In genomic region chr13:79456656-79457365, GRCh38 we compare ENCODE assay signal across 21 cellular contexts. TPM values are rescaled to one million over a fixed set of nuclear protein-coding genes. Genes with fewer than 3 reads are reported as not detected.
DNase-seq lines count a peak whose midpoint lies in the region; ATAC-seq lines count a peak whose summit lies in the region.
"Had no signal": no experiment of that assay in that cellular context is flagged by ENCODE, and none has a peak within 500 bp of the region (broad histone marks: within the 10 kb centered on the region; RNA-seq: fewer than 3 reads in every experiment).

No MANE protein-coding gene starts in this region.

- H3K27ac Mint-ChIP-seq in activated CD4-positive, alpha-beta T cell treated with anti-CD3 and anti-CD28 coated beads, Interleukin-2, amount 10 ng/mL, durations not matched to agents 24 days and 14 days, result peak overlapping the region; percentile 50
- peak overlapping the region; percentile 85 for H3K27ac Mint-ChIP-seq in T-helper 2 cell treated with Interferon-gamma antibody and Interleukin-4, amounts not matched to agents 5 μg/mL and 100 μg/mL, for 36 hours
- H3K27ac Mint-ChIP-seq: immature natural killer cell had no signal

- WGBS in GM23248 (ENCODE audit: low coverage in 1 of 2, low lambda C conversion rate in 2 of 2, missing lambda C conversion rate in 2 of 2), 2 experiments, result 95% methylated on average over 1 of the region's 1 CpG

- H3F3A ChIP-seq in GM23248 (ENCODE audit: insufficient read depth), result peaks cover 34% of the 10 kb centered on the region

- no peaks in the 10 kb centered on the region for H4K20me1 ChIP-seq in GM23248 (ENCODE audit: insufficient read depth)

- no peak overlapping the region for H3K4me3 ChIP-seq in GM23248
- H3K4me3 ChIP-seq: adrenal gland, esophagus squamous epithelium, heart left ventricle, MG63, thyroid gland had no signal

- H3K4me1 Mint-ChIP-seq in activated CD4-positive, alpha-beta T cell treated with anti-CD3 and anti-CD28 coated beads, Interleukin-2, amount 10 ng/mL, durations not matched to agents 24 days and 14 days, result peaks cover 51% of the 10 kb centered on the region
- H3K4me1 Mint-ChIP-seq in T-helper 2 cell treated with Interferon-gamma antibody and Interleukin-4, amounts not matched to agents 5 μg/mL and 100 μg/mL, for 36 hours (ENCODE audit: low read depth), result peaks cover 68% of the 10 kb centered on the region

- intact Hi-C loops in activated CD4-positive, alpha-beta T cell treated with anti-CD3 and anti-CD28 coated beads, Interleukin-2, amount 10 ng/mL, durations not matched to agents 24 days and 14 days (cut with micrococcal nuclease), result loop anchor here (10.0 kb wide), 1 partner anchor 262 kb away; no protein-coding TSS in a partner anchor

- H3K27me3 ChIP-seq in GM23248 (replicated peaks; ENCODE audit: insufficient read depth), result no peaks in the 10 kb centered on the region
- H3K27me3 ChIP-seq: adrenal gland, esophagus squamous epithelium, heart left ventricle, MG63, thyroid gland had no signal

- peaks cover 29% of the 10 kb centered on the region for H3K36me3 Mint-ChIP-seq in activated CD4-positive, alpha-beta T cell treated with anti-CD3 and anti-CD28 coated beads, Interleukin-2, amount 10 ng/mL, durations not matched to agents 24 days and 14 days (ENCODE audit: low read depth)
- peaks cover 14% of the 10 kb centered on the region for H3K36me3 Mint-ChIP-seq in T-helper 2 cell treated with Interferon-gamma antibody and Interleukin-4, amounts not matched to agents 5 μg/mL and 100 μg/mL, for 36 hours (ENCODE audit: low read depth)
- H3K36me3 Mint-ChIP-seq: immature natural killer cell had no signal

- H3K4me1 ChIP-seq in GM23248 (ENCODE audit: insufficient read depth), result peaks cover 45% of the 10 kb centered on the region
- H3K4me1 ChIP-seq: thyroid gland had no signal

- no peaks in the 10 kb centered on the region for H3K27me3 Mint-ChIP-seq in activated CD4-positive, alpha-beta T cell treated with anti-CD3 and anti-CD28 coated beads, Interleukin-2, amount 10 ng/mL, durations not matched to agents 24 days and 14 days
- no peaks in the 10 kb centered on the region for H3K27me3 Mint-ChIP-seq in T-helper 2 cell treated with Interferon-gamma antibody and Interleukin-4, amounts not matched to agents 5 μg/mL and 100 μg/mL, for 36 hours (ENCODE audit: low read depth)
- H3K27me3 Mint-ChIP-seq: central memory CD8-positive, alpha-beta T cell had no signal

- H3K9me3 Mint-ChIP-seq in activated CD4-positive, alpha-beta T cell treated with anti-CD3 and anti-CD28 coated beads, Interleukin-2, amount 10 ng/mL, durations not matched to agents 24 days and 14 days, result peaks cover 19% of the 10 kb centered on the region
- peaks cover 10% of the 10 kb centered on the region for H3K9me3 Mint-ChIP-seq in T-helper 2 cell treated with Interferon-gamma antibody and Interleukin-4, amounts not matched to agents 5 μg/mL and 100 μg/mL, for 36 hours
- H3K9me3 Mint-ChIP-seq: central memory CD8-positive, alpha-beta T cell had no signal

- in situ Hi-C loops in GM23248 (cut with MboI), result no loop called here

- ATAC-seq in stimulated activated naive CD8-positive, alpha-beta T cell treated with anti-CD3 and anti-CD28 coated beads, Interleukin-15, Interleukin-2, amounts not matched to agents 100 U/mL and 50 U/mL, for 24 hours, result peak; percentile 53
- ATAC-seq: heart left ventricle, SK-N-SH treated with all-trans-retinoic acid at 6 μM for 48 hours had no signal

- no peak overlapping the region for H3K9ac ChIP-seq in GM23248

- H3K4me3 Mint-ChIP-seq in activated CD4-positive, alpha-beta T cell treated with anti-CD3 and anti-CD28 coated beads, Interleukin-2, amount 10 ng/mL, durations not matched to agents 24 days and 14 days, result no peak overlapping the region
- peak overlapping the region; percentile 33 for H3K4me3 Mint-ChIP-seq in T-helper 2 cell treated with Interferon-gamma antibody and Interleukin-4, amounts not matched to agents 5 μg/mL and 100 μg/mL, for 36 hours
- H3K4me3 Mint-ChIP-seq: central memory CD8-positive, alpha-beta T cell; immature natural killer cell had no signal

- no peaks in the 10 kb centered on the region for H3K79me2 ChIP-seq in GM23248 (ENCODE audit: insufficient read depth)

- peak overlapping the region; percentile 27; the same call in 1 of the 2 replicates for H3K27ac ChIP-seq in GM23248
- H3K27ac ChIP-seq: adrenal gland, esophagus squamous epithelium, heart left ventricle, neutrophil, thyroid gland had no signal

- no peaks in the 10 kb centered on the region for H3K9me2 ChIP-seq in GM23248 (ENCODE audit: insufficient read depth)

- no peak overlapping the region for H2AFZ ChIP-seq in GM23248

- no peaks in the 10 kb centered on the region for H3K36me3 ChIP-seq in GM23248 (ENCODE audit: low read depth)
- H3K36me3 ChIP-seq: adrenal gland, esophagus squamous epithelium, heart left ventricle, MG63, neutrophil, thyroid gland had no signal

- H3K4me2 ChIP-seq in GM23248 (ENCODE audit: unreplicated experiment), result peak overlapping the region; percentile 19

- DNase-seq in activated CD4-positive, alpha-beta T cell treated with anti-CD3 and anti-CD28 coated beads, Interleukin-2, amount 10 ng/mL, durations not matched to agents 24 days and 14 days, result no peak
- DNase-seq in activated CD4-positive, alpha-beta T cell treated with anti-CD3 and anti-CD28 coated beads for 1 hour, result no peak
- no peak for DNase-seq in GM23248
- DNase-seq in T-helper 2 cell treated with Interferon-gamma antibody and Interleukin-4, amounts not matched to agents 5 μg/mL and 100 μg/mL, for 36 hours (ENCODE audit: low spot score), result no peak
- DNase-seq in stimulated activated naive CD8-positive, alpha-beta T cell treated with anti-CD3 and anti-CD28 coated beads, Interleukin-15, Interleukin-2, amounts not matched to agents 100 U/mL and 50 U/mL, for 24 hours, result no peak
- DNase-seq in germinal center (ENCODE audit: low spot score), result no peak
- no peak for DNase-seq in mesenteric fat pad (ENCODE audit: low spot score)
- DNase-seq in NCI-H146 (lab: John Stamatoyannopoulos, UW), result no peak
- DNase-seq: activated CD4-positive, alpha-beta T cell treated with anti-CD3 and anti-CD28 coated beads, Interleukin-2, amount 50 U/mL, for 1 hour; adrenal gland; esophagus squamous epithelium; HCEC 1CT; heart left ventricle; immature natural killer cell; MG63; NCI-H1694 treated with DMSO at 0.1 percent for 48 hours; NCI-H446; thyroid gland had no signal

- no peaks in the 10 kb centered on the region for H3K9me3 ChIP-seq in GM23248 (ENCODE audit: low read depth)
- H3K9me3 ChIP-seq: adrenal gland, esophagus squamous epithelium, MG63, neutrophil, thyroid gland had no signal

RNA-seq across cellular contexts. Expression of gene NDFIP2, which starts 24.1 kb away (rescaled TPM):
- total RNA-seq in activated CD4-positive, alpha-beta T cell treated with anti-CD3 and anti-CD28 coated beads, Interleukin-2, amount 10 ng/mL, durations not matched to agents 24 days and 14 days, result 258 and 272 TPM in 2 replicates
- total RNA-seq in GM23248 (2014; rRNA removed; shearing (Covaris generic)), result 95.5 and 98.1 TPM in 2 replicates
- polyA plus RNA-seq in GM23248 (2016; fragmentation: Nextera tagmentation; extraction: Ambion mirVana), result 109 and 114 TPM in 2 replicates
- total RNA-seq in mesenteric fat pad, result 19.1 TPM

RNA-seq across cellular contexts. Expression of gene RBM26, which starts 50.8 kb away (rescaled TPM):
- 96.6 and 100 TPM in 2 replicates for total RNA-seq in activated CD4-positive, alpha-beta T cell treated with anti-CD3 and anti-CD28 coated beads, Interleukin-2, amount 10 ng/mL, durations not matched to agents 24 days and 14 days
- total RNA-seq in GM23248 (2014; rRNA removed; shearing (Covaris generic)), result 18.2 and 19.2 TPM in 2 replicates
- 8.3 and 11.1 TPM in 2 replicates for polyA plus RNA-seq in GM23248 (2016; fragmentation: Nextera tagmentation; extraction: Ambion mirVana)
- 32.2 TPM for total RNA-seq in mesenteric fat pad
